Comparison of ENCODE assay signal across 22 cellular contexts in the genomic region with DNA sequence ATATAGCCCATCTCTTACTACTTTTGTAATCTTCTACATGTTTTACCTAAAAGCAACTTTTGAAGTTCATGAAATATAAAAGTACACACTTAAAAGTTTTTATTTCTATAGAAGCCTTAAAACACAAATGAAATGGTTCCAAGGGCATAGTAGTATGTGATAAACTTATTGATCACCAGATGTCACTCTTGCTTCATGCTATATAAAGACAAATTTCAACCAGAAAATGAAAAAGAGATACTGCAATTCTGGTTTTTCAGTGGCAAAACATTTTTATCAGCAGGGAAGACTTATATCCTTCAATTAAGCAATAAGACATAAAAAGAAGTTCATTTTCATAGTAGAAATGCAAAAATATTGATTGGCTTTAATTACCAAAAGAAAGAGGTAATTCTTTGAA.
DNase-seq lines count a peak whose midpoint lies in the region; ATAC-seq and TF ChIP-seq lines count a peak whose summit lies in the region.
"Had no signal": no experiment of that assay in that cellular context is flagged by ENCODE, and none has a peak within 500 bp of the region (broad histone marks: within the 10 kb centered on the region; RNA-seq: fewer than 3 reads in every experiment).

No MANE protein-coding gene starts in this region.

- H3K36me3 ChIP-seq in A673 (ENCODE audit: insufficient read depth, low read length, poor library complexity, severe bottlenecking): no peaks in the 10 kb centered on the region
- H3K36me3 ChIP-seq in GM23248 (ENCODE audit: low read depth): no peaks in the 10 kb centered on the region
- no peaks in the 10 kb centered on the region for H3K36me3 ChIP-seq in OCI-LY1 (ENCODE audit: insufficient read depth, low read length)
- H3K36me3 ChIP-seq in psoas muscle (ENCODE audit: insufficient read depth in 1 of 2, low read depth in 1 of 2): no peaks in the 10 kb centered on the region
- H3K36me3 ChIP-seq in trophoblast cell (ENCODE audit: control insufficient read depth in 1 of 2, insufficient read depth in 2 of 2, low read length in 2 of 2): no peaks in the 10 kb centered on the region
- no peaks in the 10 kb centered on the region for H3K36me3 ChIP-seq in naive thymus-derived CD4-positive, alpha-beta T cell (ENCODE audit: control insufficient read depth in 2 of 3, insufficient read depth in 3 of 3, low read length in 3 of 3)
- no peaks in the 10 kb centered on the region for H3K36me3 ChIP-seq in esophagus muscularis mucosa
- H3K36me3 ChIP-seq: brain microvascular endothelial cell, prostate gland, SJCRH30 had no signal

- peaks cover 0 to 6% (median 0%) of the 10 kb centered on the region in 5 donors for H3K36me3 Mint-ChIP-seq in naive thymus-derived CD4-positive, alpha-beta T cell
- H3K36me3 Mint-ChIP-seq: activated naive CD8-positive, alpha-beta T cell treated with anti-CD3 and anti-CD28 coated beads, Interleukin-2, amount 10 ng/mL, durations not matched to agents 7 days and 5 days; CD4-positive, CD25-positive, alpha-beta regulatory T cell had no signal

- H3K27ac Mint-ChIP-seq in naive thymus-derived CD4-positive, alpha-beta T cell: no peak overlapping the region
- H3K27ac Mint-ChIP-seq: activated naive CD8-positive, alpha-beta T cell treated with anti-CD3 and anti-CD28 coated beads, Interleukin-2, amount 10 ng/mL, durations not matched to agents 7 days and 5 days; activated T-helper 17 cell treated with anti-CD3 and anti-CD28 coated beads, Interleukin-2, amount 50 U/mL, for 72 hours; CD4-positive, CD25-positive, alpha-beta regulatory T cell; natural killer cell treated with Interleukin-12 subunit alpha and Interleukin-12 subunit beta and Interleukin-15 and Interleukin-18, amount 100 ng/mL, for 72 hours had no signal

- no peaks in the 10 kb centered on the region for H3K4me1 Mint-ChIP-seq in naive thymus-derived CD4-positive, alpha-beta T cell
- H3K4me1 Mint-ChIP-seq: activated naive CD8-positive, alpha-beta T cell treated with anti-CD3 and anti-CD28 coated beads, Interleukin-2, amount 10 ng/mL, durations not matched to agents 7 days and 5 days; activated T-helper 17 cell treated with anti-CD3 and anti-CD28 coated beads, Interleukin-2, amount 50 U/mL, for 72 hours; CD4-positive, CD25-positive, alpha-beta regulatory T cell had no signal

- H3K4me2 ChIP-seq in GM23248 (ENCODE audit: unreplicated experiment) (no peak overlapping the region), OCI-LY1 (ENCODE audit: low read length) (no peak overlapping the region), trophoblast cell (ENCODE audit: low read length) (no peak overlapping the region)
- H3K4me2 ChIP-seq: KMS-11 had no signal

- no peak overlapping the region for H3K4me3 Mint-ChIP-seq in naive thymus-derived CD4-positive, alpha-beta T cell
- H3K4me3 Mint-ChIP-seq: activated naive CD8-positive, alpha-beta T cell treated with anti-CD3 and anti-CD28 coated beads, Interleukin-2, amount 10 ng/mL, durations not matched to agents 7 days and 5 days; activated T-helper 17 cell treated with anti-CD3 and anti-CD28 coated beads, Interleukin-2, amount 50 U/mL, for 72 hours; CD4-positive, CD25-positive, alpha-beta regulatory T cell; natural killer cell treated with Interleukin-12 subunit alpha and Interleukin-12 subunit beta and Interleukin-15 and Interleukin-18, amount 100 ng/mL, for 72 hours had no signal

- H3K27me3 ChIP-seq in A673 (replicated peaks; ENCODE audit: insufficient read depth, low read depth, low read length, poor library complexity): no peaks in the 10 kb centered on the region
- no peaks in the 10 kb centered on the region for H3K27me3 ChIP-seq in GM23248 (replicated peaks; ENCODE audit: insufficient read depth)
- H3K27me3 ChIP-seq in OCI-LY1 (ENCODE audit: insufficient read depth, low read length): no peaks in the 10 kb centered on the region
- no peaks in the 10 kb centered on the region for H3K27me3 ChIP-seq in psoas muscle (ENCODE audit: insufficient read depth in 3 of 3, low read length in 2 of 3)
- H3K27me3 ChIP-seq in trophoblast cell (ENCODE audit: insufficient read depth, low read length): no peaks in the 10 kb centered on the region
- no peaks in the 10 kb centered on the region for H3K27me3 ChIP-seq in naive thymus-derived CD4-positive, alpha-beta T cell (ENCODE audit: control insufficient read depth in 2 of 2, insufficient read depth in 2 of 2, low read length in 2 of 2)
- no peaks in the 10 kb centered on the region for H3K27me3 ChIP-seq in esophagus muscularis mucosa
- H3K27me3 ChIP-seq: brain microvascular endothelial cell, dorsolateral prefrontal cortex, SJCRH30 had no signal

- H3K27ac ChIP-seq in A673 (ENCODE audit: low read depth, low read length, poor library complexity, severe bottlenecking): no peak overlapping the region
- H3K27ac ChIP-seq in GM23248: no peak overlapping the region
- H3K27ac ChIP-seq in OCI-LY1 (ENCODE audit: low read depth, low read length, poor library complexity, severe bottlenecking): no peak overlapping the region
- H3K27ac ChIP-seq in psoas muscle: no peak overlapping the region
- H3K27ac ChIP-seq in trophoblast cell (ENCODE audit: low read depth, low read length): no peak overlapping the region
- H3K27ac ChIP-seq in naive thymus-derived CD4-positive, alpha-beta T cell (ENCODE audit: low read depth, low read length): no peak overlapping the region
- no peak overlapping the region for H3K27ac ChIP-seq in esophagus muscularis mucosa (replicated peaks in 1 of 4)
- H3K27ac ChIP-seq: brain microvascular endothelial cell, dorsolateral prefrontal cortex, KMS-11, prostate gland, SJCRH30 had no signal

- H4K20me1 ChIP-seq in GM23248 (ENCODE audit: insufficient read depth) (no peaks in the 10 kb centered on the region), OCI-LY1 (ENCODE audit: insufficient read depth, low read length) (no peaks in the 10 kb centered on the region)

- no TSS peak for BruUV-seq in A673 (replicated peaks; lab: Mats Ljungman, UMichigan)

- no peak overlapping the region for H2BK12ac ChIP-seq in trophoblast cell (ENCODE audit: low read length)

- H2AFZ ChIP-seq in GM23248 (no peak overlapping the region), OCI-LY1 (ENCODE audit: low read length) (no peak overlapping the region), trophoblast cell (ENCODE audit: insufficient read depth, low read length, poor library complexity) (no peak overlapping the region)

- no peaks in the 10 kb centered on the region for H3K9me3 ChIP-seq in A673 (ENCODE audit: low read depth, low read length, poor library complexity, severe bottlenecking)
- H3K9me3 ChIP-seq in GM23248 (ENCODE audit: low read depth): no peaks in the 10 kb centered on the region
- peaks cover 6% of the 10 kb centered on the region; the same call in 1 of the 2 replicates for H3K9me3 ChIP-seq in OCI-LY1 (ENCODE audit: low read length)
- no peaks in the 10 kb centered on the region for H3K9me3 ChIP-seq in psoas muscle
- H3K9me3 ChIP-seq in trophoblast cell (ENCODE audit: insufficient read depth, low read depth, low read length): peaks cover 3% of the 10 kb centered on the region
- H3K9me3 ChIP-seq in naive thymus-derived CD4-positive, alpha-beta T cell (ENCODE audit: control insufficient read depth in 2 of 3, low read length in 3 of 3): no peaks in the 10 kb centered on the region
- peaks cover 0 to 11% (median 3%) of the 10 kb centered on the region in 4 donors for H3K9me3 ChIP-seq in esophagus muscularis mucosa
- H3K9me3 ChIP-seq: prostate gland had no signal

- H3K14ac ChIP-seq in trophoblast cell (ENCODE audit: low read length): no peak overlapping the region

- intact Hi-C loops in A673 (cut with micrococcal nuclease; ENCODE audit: unreplicated experiment): no loop called here
- intact Hi-C loops in psoas muscle (cut with DNase I): no loop called here
- intact Hi-C loops in naive thymus-derived CD4-positive, alpha-beta T cell (cut with micrococcal nuclease): no loop called here
- intact Hi-C loops in esophagus muscularis mucosa (cut with DNase I): no loop called here

- POLR2A ChIA-PET in A673 (lab: Charles Lee; ENCODE audit: low non-redundant PET): no interaction called here
- POLR2A ChIA-PET in naive thymus-derived CD4-positive, alpha-beta T cell (lab: Charles Lee): no interaction called here

- H3K4me1 ChIP-seq in A673 (ENCODE audit: insufficient read depth, low read length, poor library complexity, severe bottlenecking): no peaks in the 10 kb centered on the region
- no peaks in the 10 kb centered on the region for H3K4me1 ChIP-seq in GM23248 (ENCODE audit: insufficient read depth)
- no peaks in the 10 kb centered on the region for H3K4me1 ChIP-seq in OCI-LY1 (ENCODE audit: insufficient read depth, low read length, severe bottlenecking)
- H3K4me1 ChIP-seq in psoas muscle: no peaks in the 10 kb centered on the region
- no peaks in the 10 kb centered on the region for H3K4me1 ChIP-seq in trophoblast cell (ENCODE audit: control insufficient read depth in 1 of 2, insufficient read depth in 2 of 2, low read length in 2 of 2)
- no peaks in the 10 kb centered on the region for H3K4me1 ChIP-seq in naive thymus-derived CD4-positive, alpha-beta T cell (ENCODE audit: control insufficient read depth in 2 of 2, insufficient read depth in 2 of 2, low read length in 2 of 2)
- H3K4me1 ChIP-seq in esophagus muscularis mucosa: no peaks in the 10 kb centered on the region
- H3K4me1 ChIP-seq: prostate gland, SJCRH30 had no signal

- H3K9me3 Mint-ChIP-seq in naive thymus-derived CD4-positive, alpha-beta T cell: peaks cover 6 to 42% (median 17%) of the 10 kb centered on the region in 11 donors

- TF ChIP-seq CTCF in A673 (conservative IDR thresholded peaks at IDR 0.05; ENCODE audit: low read depth, low read length): peak; percentile 31; the same call in 1 of the 2 replicates
- peak; percentile 24; the same call in 1 of the 2 replicates for TF ChIP-seq CTCF in OCI-LY1 (IDR thresholded peaks at IDR 0.05; ENCODE audit: low read length)
- no peak for TF ChIP-seq CTCF in choroid plexus epithelial cell (conservative IDR thresholded peaks at IDR 0.05; ENCODE audit: low read depth, low read length)
- TF ChIP-seq CTCF in psoas muscle (IDR thresholded peaks at IDR 0.05): no peak
- no peak for TF ChIP-seq CTCF in esophagus muscularis mucosa (IDR thresholded peaks at IDR 0.05)

- H3K79me1 ChIP-seq in trophoblast cell (ENCODE audit: low read length): no peaks in the 10 kb centered on the region

- ATAC-seq in psoas muscle: no peak
- ATAC-seq in naive thymus-derived CD4-positive, alpha-beta T cell: no peak
- ATAC-seq: activated T-helper 17 cell treated with anti-CD3 and anti-CD28 coated beads, Interleukin-2, amount 50 U/mL, for 72 hours; left colon; natural killer cell treated with Interleukin-12 subunit alpha and Interleukin-12 subunit beta and Interleukin-15 and Interleukin-18, amount 100 ng/mL, for 72 hours had no signal

- H3K4ac ChIP-seq in trophoblast cell (ENCODE audit: low read depth, low read length): no peak overlapping the region

- no peak for TF ChIP-seq EP300 in esophagus muscularis mucosa (IDR thresholded peaks at IDR 0.05)

- H3K18ac ChIP-seq in trophoblast cell (ENCODE audit: low read length): no peak overlapping the region

- H3K9ac ChIP-seq in GM23248: no peak overlapping the region
- H3K9ac ChIP-seq in OCI-LY1 (ENCODE audit: low read length): no peak overlapping the region
- no peak overlapping the region for H3K9ac ChIP-seq in trophoblast cell (ENCODE audit: low read length)
- H3K9ac ChIP-seq: KMS-11 had no signal

- DNase-seq in A673 (ENCODE audit: low spot score) (no peak), GM23248 (peak; percentile 4), choroid plexus epithelial cell (ENCODE audit: low read depth) (peak; percentile 15), psoas muscle (no peak), trophoblast cell (no peak), esophagus muscularis mucosa (ENCODE audit: extremely low spot score) (no peak)
- DNase-seq in naive thymus-derived CD4-positive, alpha-beta T cell: no peak
- DNase-seq: ACHN; activated naive CD8-positive, alpha-beta T cell treated with anti-CD3 and anti-CD28 coated beads, Interleukin-2, amount 10 ng/mL, durations not matched to agents 7 days and 5 days; brain microvascular endothelial cell; CD4-positive, CD25-positive, alpha-beta regulatory T cell; DMS153; dorsolateral prefrontal cortex; left colon; NCI-H2107; NCI-H524 treated with DMSO at 0.1 percent for 48 hours; SJCRH30 had no signal

- CTCF ChIA-PET in A673 (lab: Charles Lee): no interaction called here
- CTCF ChIA-PET in naive thymus-derived CD4-positive, alpha-beta T cell (lab: Charles Lee): no interaction called here

- peaks cover 0 to 12% (median 7%) of the 10 kb centered on the region in 5 donors for H3K27me3 Mint-ChIP-seq in naive thymus-derived CD4-positive, alpha-beta T cell
- H3K27me3 Mint-ChIP-seq: activated T-helper 17 cell treated with anti-CD3 and anti-CD28 coated beads, Interleukin-2, amount 50 U/mL, for 72 hours had no signal

- no peak overlapping the region for H2AK5ac ChIP-seq in trophoblast cell (ENCODE audit: low read length)

- H4K91ac ChIP-seq in trophoblast cell (ENCODE audit: low read depth, low read length): no peak overlapping the region

- H3K4me3 ChIP-seq in A673 (ENCODE audit: low read depth, low read length, poor library complexity, severe bottlenecking) (no peak overlapping the region), GM23248 (no peak overlapping the region), OCI-LY1 (ENCODE audit: low read depth, low read length, poor library complexity, severe bottlenecking) (no peak overlapping the region), choroid plexus epithelial cell (ENCODE audit: low read depth, low read length) (no peak overlapping the region), psoas muscle (no peak overlapping the region), trophoblast cell (ENCODE audit: low read depth, low read length) (no peak overlapping the region), esophagus muscularis mucosa (no peak overlapping the region)
- H3K4me3 ChIP-seq in naive thymus-derived CD4-positive, alpha-beta T cell (ENCODE audit: low read length): no peak overlapping the region
- H3K4me3 ChIP-seq: dorsolateral prefrontal cortex, prostate gland, SJCRH30 had no signal

- no peaks in the 10 kb centered on the region for H3F3A ChIP-seq in GM23248 (ENCODE audit: insufficient read depth)
- H3F3A ChIP-seq in OCI-LY1 (ENCODE audit: insufficient read depth, low read length): no peaks in the 10 kb centered on the region

- H2BK5ac ChIP-seq in trophoblast cell (ENCODE audit: low read depth, low read length, poor library complexity): no peak overlapping the region

- in situ Hi-C loops in GM23248 (cut with MboI): no loop called here

- H3K9me2 ChIP-seq in GM23248 (ENCODE audit: insufficient read depth) (no peaks in the 10 kb centered on the region), OCI-LY1 (ENCODE audit: low read depth, low read length) (no peaks in the 10 kb centered on the region)

- no peak overlapping the region for H3K23ac ChIP-seq in trophoblast cell (ENCODE audit: low read length)

- no peak for TF ChIP-seq POLR2A in esophagus muscularis mucosa (IDR thresholded peaks at IDR 0.05; ENCODE audit: low read depth)

- no peak overlapping the region for H2BK120ac ChIP-seq in trophoblast cell (ENCODE audit: insufficient read depth, low read length, poor library complexity)

- H3K79me2 ChIP-seq in GM23248 (ENCODE audit: insufficient read depth): no peaks in the 10 kb centered on the region
- H3K79me2 ChIP-seq in OCI-LY1 (ENCODE audit: insufficient read depth, low read length): no peaks in the 10 kb centered on the region
- H3K79me2 ChIP-seq in trophoblast cell (ENCODE audit: control insufficient read depth, insufficient read depth, low read length, poor library complexity): no peaks in the 10 kb centered on the region

- H4K8ac ChIP-seq in trophoblast cell (ENCODE audit: low read depth, low read length): no peak overlapping the region

- H4K12ac ChIP-seq in trophoblast cell (ENCODE audit: low read depth, low read length): no peak overlapping the region

Comparison
In these comparisons a context has a peak if more than half of its experiments do, and no peak if none do; other contexts are left out.
1. DNase-seq: peak in GM23248 (single experiment) and choroid plexus epithelial cell (single experiment); none in A673 (single experiment), psoas muscle (0 of 2), trophoblast cell (0 of 2), naive thymus-derived CD4-positive, alpha-beta T cell (0 of 9) and esophagus muscularis mucosa (single experiment).
2. CTCF ChIP-seq: peak in A673 (single experiment) and OCI-LY1 (single experiment); none in choroid plexus epithelial cell (single experiment), psoas muscle (single experiment) and esophagus muscularis mucosa (0 of 3).